9 cellular contexts compared by ENCODE assay signal in the genomic region with DNA sequence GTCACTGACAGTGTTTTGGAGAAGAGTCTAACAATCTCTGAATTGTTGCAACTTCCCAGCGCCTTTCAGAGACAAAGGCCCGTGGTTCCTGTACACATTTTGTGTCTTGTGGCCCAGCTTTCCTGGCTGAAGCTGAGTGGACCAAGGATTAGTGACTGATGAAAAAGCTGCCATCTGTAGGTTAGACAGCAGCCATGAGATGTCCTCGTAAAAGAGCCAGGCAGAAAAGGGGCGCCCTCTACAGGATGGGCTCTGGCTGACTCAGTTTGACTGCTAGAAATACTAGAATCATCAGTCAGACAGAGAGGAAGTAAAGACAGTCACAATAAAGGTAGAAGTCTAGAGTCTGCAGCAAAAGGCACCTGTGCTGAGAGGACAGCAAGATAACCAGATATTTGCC. TPM values are rescaled to one million over a fixed set of nuclear protein-coding genes. Genes with fewer than 3 reads are reported as not detected.
DNase-seq lines count a peak whose midpoint lies in the region; ATAC-seq, FAIRE-seq and TF ChIP-seq lines count a peak whose summit lies in the region.
"Had no signal": no experiment of that assay in that cellular context is flagged by ENCODE, and none has a peak within 500 bp of the region (broad histone marks: within the 10 kb centered on the region; RNA-seq: fewer than 3 reads in every experiment).

No MANE protein-coding gene starts in this region.

- intact Hi-C loops in Caco-2 (cut with micrococcal nuclease; ENCODE audit: unreplicated experiment) = no loop called here
- intact Hi-C loops in IMR-90 (cut with micrococcal nuclease) = no loop called here
- intact Hi-C loops in transverse colon (cut with DNase I; ENCODE audit: low total_unique reads) = no loop called here

- no peaks in the 10 kb centered on the region for H3K9me3 Mint-ChIP-seq in Caco-2 (ENCODE audit: unreplicated experiment)

- peak overlapping the region; percentile 92 for H2BK15ac ChIP-seq in IMR-90 (ENCODE audit: low read depth, low read length)
- no peak overlapping the region for H2BK15ac ChIP-seq in mesendoderm (replicated peaks; ENCODE audit: low read depth)

- H3K4ac ChIP-seq in IMR-90 (ENCODE audit: low read depth, low read length) = peak overlapping the region; percentile 99
- no peak overlapping the region for H3K4ac ChIP-seq in mesendoderm (ENCODE audit: low read depth, low read length)

- H3K23ac ChIP-seq in IMR-90 (ENCODE audit: low read depth, low read length) = peak overlapping the region; percentile 96
- H3K23ac ChIP-seq in mesendoderm (ENCODE audit: low read length) = no peak overlapping the region

- no peaks in the 10 kb centered on the region for H3K36me3 ChIP-seq in Caco-2 (ENCODE audit: control insufficient read depth, insufficient read depth, low read length)
- H3K36me3 ChIP-seq in IMR-90 (ENCODE audit: control insufficient read depth, insufficient read depth, low read length) = no peaks in the 10 kb centered on the region
- no peaks in the 10 kb centered on the region for H3K36me3 ChIP-seq in bronchial epithelial cell (ENCODE audit: control insufficient read depth, insufficient read depth, low read length)
- H3K36me3 ChIP-seq in mesendoderm (ENCODE audit: control insufficient read depth, insufficient read depth, low read length) = no peaks in the 10 kb centered on the region
- H3K36me3 ChIP-seq in transverse colon = no peaks in the 10 kb centered on the region
- H3K36me3 ChIP-seq: neutrophil had no signal

- no peaks in the 10 kb centered on the region for H3K36me3 Mint-ChIP-seq in Caco-2 (ENCODE audit: insufficient read depth, unreplicated experiment)

- H2BK5ac ChIP-seq in IMR-90 (ENCODE audit: low read depth, low read length, poor library complexity, severe bottlenecking) = peak overlapping the region; percentile 82
- no peak overlapping the region for H2BK5ac ChIP-seq in mesendoderm (ENCODE audit: low read length)

- peaks cover 39% of the 10 kb centered on the region for H3K4me1 ChIP-seq in Caco-2
- H3K4me1 ChIP-seq in IMR-90 (ENCODE audit: control insufficient read depth, insufficient read depth, low read length) = peaks cover 11% of the 10 kb centered on the region
- no peaks in the 10 kb centered on the region for H3K4me1 ChIP-seq in mesendoderm (ENCODE audit: control insufficient read depth, low read depth, low read length)
- peaks cover 0 to 22% (median 15%) of the 10 kb centered on the region in 4 donors for H3K4me1 ChIP-seq in transverse colon

- TF ChIP-seq CTCF in Caco-2 (IDR thresholded peaks at IDR 0.05; ENCODE audit: insufficient read depth in 1 of 2, low read depth in 1 of 2, low read length in 1 of 2, severe bottlenecking in 1 of 2, unreplicated experiment in 1 of 2) = peak; percentile 27 to 55
- TF ChIP-seq CTCF in IMR-90 (conservative IDR thresholded peaks at IDR 0.05; ENCODE audit: low read depth, low read length) = peak; percentile 51
- peak; percentile 55 for TF ChIP-seq CTCF in bronchial epithelial cell (IDR thresholded peaks at IDR 0.05; ENCODE audit: insufficient read depth, low read length, severe bottlenecking)
- peak; percentile 24 to 39 (median 31) for TF ChIP-seq CTCF in transverse colon (IDR thresholded peaks at IDR 0.05)

- DNase-seq in Caco-2 = peak; percentile 55 to 58
- DNase-seq in IMR-90 = peak; percentile 41
- peak in 3 of 5 donors; percentile 5 to 64 (median 20) for DNase-seq in T-helper 1 cell
- DNase-seq in bronchial epithelial cell (ENCODE audit: low read depth) = peak; percentile 38
- peak; percentile 79 for DNase-seq in mesendoderm
- DNase-seq in transverse colon = peak; percentile 65
- no peak for DNase-seq in NCI-H2171 treated with DMSO at 0.1 percent for 48 hours (lab: John Stamatoyannopoulos, UW)
- no peak for DNase-seq in NCI-H2196 treated with DMSO at 0.1 percent for 48 hours (lab: John Stamatoyannopoulos, UW; ENCODE audit: unreplicated experiment)

- H4K91ac ChIP-seq in IMR-90 (ENCODE audit: insufficient read depth, low read depth, low read length) = peak overlapping the region; percentile 78

- H2BK120ac ChIP-seq in IMR-90 (ENCODE audit: low read depth, low read length) (peak overlapping the region; percentile 97), mesendoderm (ENCODE audit: low read depth, low read length) (no peak overlapping the region)

- H3K18ac ChIP-seq in IMR-90 (ENCODE audit: low read depth, low read length) = peak overlapping the region; percentile 42; the same call in 1 of the 2 replicates
- no peak overlapping the region for H3K18ac ChIP-seq in mesendoderm (ENCODE audit: low read length)

- H3K4me1 Mint-ChIP-seq in Caco-2 (ENCODE audit: low read depth, unreplicated experiment) = peaks cover 14% of the 10 kb centered on the region

- H3K79me1 ChIP-seq in IMR-90 (ENCODE audit: low read depth in 1 of 2, low read length in 2 of 2) (0 out of 4 replicates have a peak, but pooled peaks cover 0 to 5% of the 10 kb centered on the region in 2 experiments), mesendoderm (ENCODE audit: low read length) (no peaks in the 10 kb centered on the region)

- dilution Hi-C loops in IMR-90 (cut with HindIII; ENCODE audit: low sequenced_read_pairs, unreplicated experiment) = no loop called here

- no peak overlapping the region for H2AK9ac ChIP-seq in IMR-90 (replicated peaks; ENCODE audit: low read depth, low read length, poor library complexity)

- no peaks in the 10 kb centered on the region; the same call in 1 of the 2 replicates for H4K20me1 ChIP-seq in IMR-90 (ENCODE audit: insufficient read depth, low read length)

- H2AK5ac ChIP-seq in IMR-90 (ENCODE audit: low read depth, low read length) (peak overlapping the region; percentile 61), mesendoderm (ENCODE audit: low read length) (no peak overlapping the region)

- H3K27ac ChIP-seq in IMR-90 (ENCODE audit: insufficient read depth, low read length) (peak overlapping the region; percentile 20), mesendoderm (ENCODE audit: low read depth, low read length) (no peak overlapping the region), transverse colon (peak overlapping the region; percentile 53 to 81 (median 73))
- H3K27ac ChIP-seq: neutrophil had no signal

- H3K4me2 ChIP-seq in IMR-90 (ENCODE audit: low read depth, low read length) (peak overlapping the region; percentile 1; the same call in 1 of the 2 replicates), mesendoderm (ENCODE audit: low read length) (no peak overlapping the region)

- WGBS in IMR-90 (ENCODE audit: extremely low coverage in 2 of 2, insufficient read length in 1 of 2), 2 experiments = 55% methylated on average over 3 of the region's 4 CpGs; no CpG with 5 or more reads in 1 of the 2 experiments
- WGBS in mesendoderm (ENCODE audit: extremely low coverage, insufficient coverage, low lambda C conversion rate) = no CpG with 5 or more reads among the region's 4 CpGs
- WGBS in transverse colon (ENCODE audit: low coverage in 1 of 2), 2 donors = 56 to 80% methylated on average over 2 to 4 of the region's 4 CpGs

- no peaks in the 10 kb centered on the region for H3K79me2 ChIP-seq in mesendoderm (ENCODE audit: control insufficient read depth, insufficient read depth, low read length)

- H3K9ac ChIP-seq in IMR-90 (ENCODE audit: low read depth, low read length) (no peak overlapping the region), mesendoderm (ENCODE audit: low read length) (no peak overlapping the region)

- no TSS peak for BruUV-seq in Caco-2 (replicated peaks; lab: Mats Ljungman, UMichigan)
- no TSS peak for BruUV-seq in IMR-90 (replicated peaks; lab: Mats Ljungman, UMichigan)

- CTCF ChIA-PET in Caco-2 (lab: Charles Lee) = interaction anchor here (1.1 kb wide), 1 partner anchor 55 kb away, joined by 3 read pairs; no protein-coding TSS in a partner anchor
- CTCF ChIA-PET in IMR-90 (lab: Yijun Ruan, JAX) = no interaction called here

- H4K8ac ChIP-seq in IMR-90 (ENCODE audit: low read depth in 2 of 2, low read length in 2 of 2) (peak overlapping the region; percentile 25 to 95; a peak in 3 of 4 replicates), mesendoderm (ENCODE audit: low read depth, low read length) (no peak overlapping the region)

- no peak overlapping the region for H3K4me3 ChIP-seq in Caco-2 (ENCODE audit: low read depth, low read length)
- H3K4me3 ChIP-seq in IMR-90 (ENCODE audit: insufficient read depth, low read depth, low read length) = no peak overlapping the region
- H3K4me3 ChIP-seq in bronchial epithelial cell (ENCODE audit: low read depth, low read length) = no peak overlapping the region
- H3K4me3 ChIP-seq in mesendoderm (ENCODE audit: low read length) = no peak overlapping the region
- H3K4me3 ChIP-seq in transverse colon = no peak overlapping the region

- H2BK20ac ChIP-seq in IMR-90 (ENCODE audit: low read depth, low read length) = peak overlapping the region; percentile 91

- TF ChIP-seq POLR2A in IMR-90 (IDR thresholded peaks at IDR 0.05; ENCODE audit: low read depth, low read length) (no peak), transverse colon (IDR thresholded peaks at IDR 0.05) (no peak)

- ATAC-seq in IMR-90 (ENCODE audit: low read depth) = peak; percentile 31; the same call in 1 of the 2 replicates

- peaks cover 10% of the 10 kb centered on the region for H3K9me1 ChIP-seq in IMR-90 (ENCODE audit: insufficient read depth, low read length)

- POLR2A ChIA-PET in Caco-2 (lab: Charles Lee) = interaction anchor here (1.4 kb wide), 1 partner anchor 27 kb away, joined by 3 read pairs; a partner anchor contains a TSS
- POLR2A ChIA-PET in IMR-90 (lab: Charles Lee; ENCODE audit: unreplicated experiment) = no interaction called here

- in situ Hi-C loops in IMR-90 (cut with MboI; ENCODE audit: low sequenced_read_pairs) = no loop called here
- in situ Hi-C loops in transverse colon (cut with MboI; ENCODE audit: low pct_ligation_motif_present in 1 of 4, low pct_unique_long_range_greater_than_20kb in 1 of 4, low sequenced_read_pairs in 3 of 4) = no loop called here

- H3K56ac ChIP-seq in IMR-90 (ENCODE audit: extremely low read depth, insufficient read depth, low read length) = peak overlapping the region; percentile 50; the same call in 1 of the 2 replicates
- H3K56ac ChIP-seq in mesendoderm (ENCODE audit: low read length) = no peak overlapping the region

- H3K27me3 Mint-ChIP-seq in Caco-2 (ENCODE audit: insufficient read depth, unreplicated experiment) = no peaks in the 10 kb centered on the region

- FAIRE-seq in bronchial epithelial cell (lab: Jason Lieb, UNC) = no peak

- TF ChIP-seq RAD21 in IMR-90 (IDR thresholded peaks at IDR 0.05; ENCODE audit: low read length) = peak; percentile 38

- H2AFZ ChIP-seq in IMR-90 (replicated peaks; ENCODE audit: low read length, poor library complexity) = peak overlapping the region; percentile 64

- peak overlapping the region; percentile 35; the same call in 1 of the 2 replicates for H4K5ac ChIP-seq in IMR-90 (ENCODE audit: low read depth, low read length)
- H4K5ac ChIP-seq in mesendoderm (ENCODE audit: low read length) = no peak overlapping the region

- H3K4me3 Mint-ChIP-seq in Caco-2 (ENCODE audit: unreplicated experiment) = no peak overlapping the region

- H3K27me3 ChIP-seq in Caco-2 (replicated peaks; ENCODE audit: control insufficient read depth, insufficient read depth, low read length) (no peaks in the 10 kb centered on the region), IMR-90 (ENCODE audit: control insufficient read depth, insufficient read depth, low read length) (no peaks in the 10 kb centered on the region), bronchial epithelial cell (ENCODE audit: control insufficient read depth, insufficient read depth, low read length) (no peaks in the 10 kb centered on the region), mesendoderm (ENCODE audit: insufficient read depth, low read length, poor library complexity) (no peaks in the 10 kb centered on the region), transverse colon (no peaks in the 10 kb centered on the region)
- H3K27me3 ChIP-seq: neutrophil had no signal

- 0 out of 2 replicates have a peak, but pooled peaks cover 9% of the 10 kb centered on the region for H3K9me3 ChIP-seq in Caco-2
- no peaks in the 10 kb centered on the region for H3K9me3 ChIP-seq in IMR-90 (ENCODE audit: control insufficient read depth, insufficient read depth, low read length)
- H3K9me3 ChIP-seq in transverse colon = no peaks in the 10 kb centered on the region
- H3K9me3 ChIP-seq: neutrophil had no signal

- peak overlapping the region; percentile 98 for H3K14ac ChIP-seq in IMR-90 (replicated peaks; ENCODE audit: low read depth, low read length)

- peak overlapping the region; percentile 29 for H3K27ac Mint-ChIP-seq in Caco-2 (ENCODE audit: unreplicated experiment)

- no peak for TF ChIP-seq EP300 in transverse colon (IDR thresholded peaks at IDR 0.05; ENCODE audit: low read depth)

RNA-seq across cellular contexts. Expression of a gene that starts 26.5 kb away (rescaled TPM):
- total RNA-seq in Caco-2 (2022) (62.4 and 69.5 TPM in 2 replicates), IMR-90 (2012; rRNA removed) (48.3 and 48.6 TPM in 2 replicates), bronchial epithelial cell (28.4 and 33.2 TPM in 2 replicates), transverse colon (100 to 1,000 TPM in 1 of 4 donors, 10 to 100 TPM in 3; 34.8 to 106 (median 59.2) TPM)
- polyA plus RNA-seq in IMR-90 (2012; rRNA removed) = 16.1 and 17.9 TPM in 2 replicates
- polyA plus RNA-seq in IMR-90 (2012; cell fraction: cytosol; rRNA removed) = 4.8 and 5.0 TPM in 2 replicates
- polyA plus RNA-seq in IMR-90 (2012; cell fraction: nucleus; rRNA removed; ENCODE audit: low replicate concordance) = 10.1 and 96.9 TPM in 2 replicates
- polyA plus RNA-seq in mesendoderm (2013, experiment 1 of 2) = 11.0 TPM
- polyA plus RNA-seq in mesendoderm (2013, experiment 2 of 2) = 11.6 TPM

Comparison
In these comparisons a context has a peak if more than half of its experiments do, and no peak if none do; other contexts are left out.
1. DNase-seq: peak in Caco-2 (2 of 2), IMR-90 (single experiment), T-helper 1 cell (3 of 5), bronchial epithelial cell (single experiment), mesendoderm (single experiment) and transverse colon (single experiment); none in NCI-H2171 treated with DMSO at 0.1 percent for 48 hours (single experiment) and NCI-H2196 treated with DMSO at 0.1 percent for 48 hours (single experiment).
2. Peak in every context shown above with its lines, with median percentiles within 50 percentile points of each other: CTCF ChIP-seq.